In genomic region chr5:120072054-120072453, GRCh38 we compare ENCODE assay signal across 27 cellular contexts.
"Had no signal": no experiment of that assay in that cellular context is flagged by ENCODE, and none has a peak within 500 bp of the region (broad histone marks: within the 10 kb centered on the region; RNA-seq: fewer than 3 reads in every experiment).

No MANE protein-coding gene starts in this region.

- ATAC-seq: activated CD8-positive, alpha-beta T cell treated with anti-CD3 and anti-CD28 coated beads for 36 hours; activated naive CD4-positive, alpha-beta T cell treated with anti-CD3 and anti-CD28 coated beads, Interleukin-2, amount 50 U/mL, for 72 hours; activated T-cell treated with anti-CD3 and anti-CD28 coated beads, Interleukin-2, amount 50 U/mL, for 4 hours; activated T-cell treated with anti-CD3 and anti-CD28 coated beads, Interleukin-2, amount 50 U/mL, for 72 hours; activated T-helper 17 cell treated with anti-CD3 and anti-CD28 coated beads, Interleukin-2, amount 50 U/mL, for 72 hours had no signal

- DNase-seq: activated B cell treated with CpG ODN at 0.5 μM for 24 hours; activated CD4-positive, alpha-beta memory T cell treated with anti-CD3 and anti-CD28 coated beads for 36 hours; activated CD4-positive, alpha-beta T cell treated with anti-CD3 and anti-CD28 coated beads for 4 hours; activated CD4-positive, alpha-beta T cell treated with anti-CD3 and anti-CD28 coated beads, Interleukin-2, amount 10 ng/mL, durations not matched to agents 24 days and 14 days; activated CD4-positive, alpha-beta T cell treated with anti-CD3 and anti-CD28 coated beads, Interleukin-2, amount 50 U/mL, for 1 hour; activated CD4-positive, alpha-beta T cell treated with anti-CD3 and anti-CD28 coated beads, Interleukin-2, amount 50 U/mL, for 4 hours; activated CD4-positive, CD25-positive, alpha-beta regulatory T cell treated with anti-CD3 and anti-CD28 coated beads, Interleukin-2, amount 50 U/mL, for 72 hours; activated CD8-positive, alpha-beta memory T cell treated with anti-CD3 and anti-CD28 coated beads, Interleukin-2, amount 50 U/mL, for 4 hours; activated CD8-positive, alpha-beta T cell treated with anti-CD3 and anti-CD28 coated beads for 36 hours; activated effector memory CD4-positive, alpha-beta T cell treated with anti-CD3 and anti-CD28 coated beads, Interleukin-2, amount 50 U/mL, for 16 hours; activated gamma-delta T cell treated with Interleukin-2 at 50 U/mL for 16 hours; activated naive CD4-positive, alpha-beta T cell; activated naive CD4-positive, alpha-beta T cell treated with anti-CD3 and anti-CD28 coated beads for 36 hours; activated naive CD4-positive, alpha-beta T cell treated with anti-CD3 and anti-CD28 coated beads, Interleukin-2, amount 50 U/mL, for 16 hours; activated naive CD8-positive, alpha-beta T cell treated with anti-CD3 and anti-CD28 coated beads for 36 hours; activated T-cell treated with anti-CD3 and anti-CD28 coated beads for 4 hours; activated T-cell treated with anti-CD3 and anti-CD28 coated beads, Interleukin-2, amount 50 U/mL, for 1 hour; activated T-cell treated with anti-CD3 and anti-CD28 coated beads, Interleukin-2, amount 50 U/mL, for 4 hours; activated T-cell treated with anti-CD3 and anti-CD28 coated beads, Interleukin-2, amount 50 U/mL, for 72 hours; adrenal gland; amniotic stem cell; central memory CD4-positive, alpha-beta T cell; T-helper 1 cell; T-helper 2 cell; T-helper 9 cell had no signal
